ENCODE assay signal across 8 cellular contexts in the genomic region with DNA sequence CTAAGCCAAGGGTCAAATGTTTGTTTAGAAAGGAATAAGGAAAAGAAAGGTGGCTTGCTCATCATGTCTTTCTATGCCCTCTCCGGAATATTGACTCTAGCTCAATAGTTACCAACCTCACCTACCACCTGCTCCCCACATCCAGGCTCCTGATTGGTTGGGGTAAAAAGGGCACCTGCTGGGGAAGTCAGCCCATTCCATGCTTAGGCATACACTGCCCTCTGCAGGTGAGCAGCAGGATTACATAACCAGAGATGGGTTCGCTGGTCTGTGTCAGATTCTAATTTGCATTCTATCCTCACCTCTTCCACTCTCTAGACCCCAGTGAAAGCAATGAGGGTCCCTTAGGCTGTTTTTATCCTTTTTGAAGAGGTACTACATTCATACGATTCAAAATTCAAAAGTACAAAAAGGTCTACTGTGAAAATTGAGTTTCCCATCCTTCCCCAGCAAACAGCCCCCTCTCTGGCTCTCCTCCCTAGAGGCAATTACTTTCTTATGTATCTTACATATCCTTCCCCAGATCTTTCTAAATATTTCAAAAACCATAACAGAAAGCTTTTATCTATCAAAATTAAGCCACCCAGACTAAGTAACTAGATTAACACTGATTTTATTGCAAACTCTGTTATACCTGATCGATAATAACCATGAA.
DNase-seq lines count a peak whose midpoint lies in the region; ATAC-seq and TF ChIP-seq lines count a peak whose summit lies in the region.

No MANE protein-coding gene starts in this region.

- intact Hi-C loops in MCF 10A (cut with micrococcal nuclease), result loop anchor here (1.0 to 5.0 kb wide), 6 partner anchors 72 to 553 kb away; no protein-coding TSS in a partner anchor

- ATAC-seq in GM18861 (IDR thresholded peaks at IDR 0.05; ENCODE audit: unreplicated experiment), result no peak

- H3K27me3 Mint-ChIP-seq in MCF 10A (ENCODE audit: insufficient read depth, unreplicated experiment), result peaks cover 31% of the 10 kb centered on the region
- peaks cover 0 to 10% (median 5%) of the 10 kb centered on the region in 3 donors for H3K27me3 Mint-ChIP-seq in immature natural killer cell (ENCODE audit: low read depth in 3 of 3)

- no peak overlapping the region for H3K27ac Mint-ChIP-seq in MCF 10A (ENCODE audit: low read depth, unreplicated experiment)
- no peak overlapping the region for H3K27ac Mint-ChIP-seq in immature natural killer cell

- BruUV-seq in MCF 10A (replicated peaks; lab: Mats Ljungman, UMichigan), result no TSS peak

- peak; percentile 96 for TF ChIP-seq CTCF in MCF 10A (IDR thresholded peaks at IDR 0.05; ENCODE audit: unreplicated experiment)

- no peaks in the 10 kb centered on the region for H3K36me3 Mint-ChIP-seq in MCF 10A (ENCODE audit: insufficient read depth, unreplicated experiment)
- no peaks in the 10 kb centered on the region for H3K36me3 Mint-ChIP-seq in immature natural killer cell

- POLR2A ChIA-PET in MCF 10A (lab: Yijun Ruan, JAX), result no interaction called here

- H3K9me3 Mint-ChIP-seq in MCF 10A (ENCODE audit: unreplicated experiment) (no peaks in the 10 kb centered on the region), immature natural killer cell (no peaks in the 10 kb centered on the region)

- H3K4me1 Mint-ChIP-seq in MCF 10A (ENCODE audit: insufficient read depth, unreplicated experiment) (no peaks in the 10 kb centered on the region), immature natural killer cell (no peaks in the 10 kb centered on the region)

- no peak overlapping the region for H3K4me3 Mint-ChIP-seq in MCF 10A (ENCODE audit: unreplicated experiment)
- no peak overlapping the region for H3K4me3 Mint-ChIP-seq in immature natural killer cell

- CTCF ChIA-PET in MCF 10A (lab: Yijun Ruan, JAX), result interaction anchor here (0.6 to 5.2 kb wide), 28 partner anchors 10 to 1562 kb away, joined by 3 to 31 read pairs (median 4); no protein-coding TSS in a partner anchor

- DNase-seq in DMS53 (lab: John Stamatoyannopoulos, UW) (peak; percentile 76), DMS53 treated with DMSO at 0.1 percent for 48 hours (lab: John Stamatoyannopoulos, UW; ENCODE audit: unreplicated experiment) (no peak), NCI-H1694 treated with DMSO at 0.1 percent for 48 hours (lab: John Stamatoyannopoulos, UW) (peak; percentile 36), UCSD-AML1 (lab: John Stamatoyannopoulos, UW; ENCODE audit: unreplicated experiment) (peak; percentile 24), MCF 10A (ENCODE audit: unreplicated experiment) (peak; percentile 70), immature natural killer cell (peak; percentile 18 to 31 (median 24))
- peak; percentile 58 for DNase-seq in stimulated activated CD4-positive, alpha-beta T cell treated with anti-CD3 and anti-CD28 coated beads, Interleukin-1b, Interleukin-23, amount 100 ng/mL, for 48 hours
